In the genomic region with DNA sequence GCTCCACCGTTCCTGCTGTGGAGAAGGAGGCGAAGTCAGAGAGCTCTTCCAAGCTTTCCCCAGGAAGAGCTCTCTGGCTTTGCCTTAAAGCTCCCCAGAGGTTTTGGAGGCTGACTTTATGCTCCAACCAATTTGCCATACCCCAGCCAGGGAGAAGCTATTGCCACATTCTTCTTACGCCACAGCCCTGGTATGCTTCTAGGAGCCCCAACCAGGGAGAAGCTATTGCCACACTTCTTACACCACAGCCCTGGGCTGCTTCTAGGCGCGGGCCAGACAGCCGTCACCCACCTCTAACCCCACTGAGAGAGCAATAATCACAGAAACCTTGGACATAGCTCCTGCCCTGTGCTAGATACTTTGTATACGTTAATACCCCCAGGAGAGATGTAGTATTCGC, we compare ENCODE assay signal across 1 cellular context.
TF ChIP-seq lines count a peak whose summit lies in the region.

No MANE protein-coding gene starts in this region.

TF ChIP-seq in HepG2, 621 proteins besides CTCF, POLR2A, EP300 and RAD21:
- peak; percentile 44; the same call in 1 of the 2 replicates for TF ChIP-seq CEBPG (CRISPR knock-in tag; IDR thresholded peaks at IDR 0.05)
- no peak for TF ChIP-seq TRIM24 (CRISPR knock-in tag; IDR thresholded peaks at IDR 0.05)
- TF ChIP-seq TEAD3 (CRISPR knock-in tag; optimal IDR thresholded peaks at IDR 0.05; ENCODE audit: borderline replicate concordance) = peak; percentile 46
- no peak for TF ChIP-seq ZNF577 (CRISPR knock-in tag; IDR thresholded peaks at IDR 0.05; ENCODE audit: borderline replicate concordance, low read depth)
- TF ChIP-seq MAF1 (CRISPR knock-in tag; IDR thresholded peaks at IDR 0.05; ENCODE audit: borderline replicate concordance) = no peak
- no peak for TF ChIP-seq ZKSCAN8 (CRISPR knock-in tag; IDR thresholded peaks at IDR 0.05; ENCODE audit: borderline replicate concordance)
- no peak for TF ChIP-seq ZBTB42 (CRISPR knock-in tag; IDR thresholded peaks at IDR 0.05)
- no peak for TF ChIP-seq ARNTL (CRISPR knock-in tag; IDR thresholded peaks at IDR 0.05)
- TF ChIP-seq, protein P1, sequence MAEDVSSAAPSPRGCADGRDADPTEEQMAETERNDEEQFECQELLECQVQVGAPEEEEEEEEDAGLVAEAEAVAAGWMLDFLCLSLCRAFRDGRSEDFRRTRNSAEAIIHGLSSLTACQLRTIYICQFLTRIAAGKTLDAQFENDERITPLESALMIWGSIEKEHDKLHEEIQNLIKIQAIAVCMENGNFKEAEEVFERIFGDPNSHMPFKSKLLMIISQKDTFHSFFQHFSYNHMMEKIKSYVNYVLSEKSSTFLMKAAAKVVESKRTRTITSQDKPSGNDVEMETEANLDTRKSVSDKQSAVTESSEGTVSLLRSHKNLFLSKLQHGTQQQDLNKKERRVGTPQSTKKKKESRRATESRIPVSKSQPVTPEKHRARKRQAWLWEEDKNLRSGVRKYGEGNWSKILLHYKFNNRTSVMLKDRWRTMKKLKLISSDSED (CRISPR knock-in tag; IDR thresholded peaks at IDR 0.05) = no peak
- TF ChIP-seq CEBPB (IDR thresholded peaks at IDR 0.05; ENCODE audit: borderline replicate concordance, low read depth, low read length) = peak; percentile 90
